ENCODE assay signal across 9 cellular contexts in genomic region chr2:35973132-35973736, GRCh38.
DNase-seq lines count a peak whose midpoint lies in the region; ATAC-seq, FAIRE-seq and TF ChIP-seq lines count a peak whose summit lies in the region.
"Had no signal": no experiment of that assay in that cellular context is flagged by ENCODE, and none has a peak within 500 bp of the region (broad histone marks: within the 10 kb centered on the region; RNA-seq: fewer than 3 reads in every experiment).

No MANE protein-coding gene starts in this region.

- H3K27ac ChIP-seq in HepG2 (ENCODE audit: extremely low read length, insufficient read depth, low read length), result no peak overlapping the region
- H3K27ac ChIP-seq: neutrophil had no signal

- H3K36me3 ChIP-seq in HepG2 (replicated peaks in 1 of 2; ENCODE audit: control insufficient read depth in 1 of 2, insufficient read depth in 2 of 2, low read length in 2 of 2), result no peaks in the 10 kb centered on the region
- H3K36me3 ChIP-seq: neutrophil had no signal

- no peaks in the 10 kb centered on the region for H3K79me2 ChIP-seq in HepG2 (ENCODE audit: insufficient read depth, low read length)

- H3K9ac ChIP-seq in HepG2 (ENCODE audit: insufficient read depth, low read depth, low read length), result no peak overlapping the region

- no peak overlapping the region for H2AFZ ChIP-seq in HepG2 (ENCODE audit: low read length)

- H3K4me2 ChIP-seq in HepG2 (ENCODE audit: low read depth, low read length), result no peak overlapping the region

- H3K4me3 ChIP-seq in HepG2 (replicated peaks in 1 of 3; ENCODE audit: insufficient read depth in 1 of 3, low read depth in 2 of 3, low read length in 3 of 3), result no peak overlapping the region

- CTCF ChIA-PET in HepG2 (lab: Yijun Ruan, JAX; ENCODE audit: low intra/inter-chr PET ratio, low total read pairs), result interaction anchor here (0.8 kb wide), 2 partner anchors 691 to 812 kb away, joined by 3 read pairs; no protein-coding TSS in a partner anchor

- peak; percentile 62 for FAIRE-seq in HepG2 (lab: Jason Lieb, UNC)

- WGBS in HepG2 (ENCODE audit: low lambda C conversion rate), result 0% methylated on average over 1 of the region's 1 CpG

- TF ChIP-seq RAD21 in HepG2 (CRISPR knock-in tag; IDR thresholded peaks at IDR 0.05), result peak; percentile 39

- H3K27me3 ChIP-seq in HepG2 (ENCODE audit: control insufficient read depth in 1 of 2, insufficient read depth in 2 of 2, low read length in 2 of 2), result no peaks in the 10 kb centered on the region
- H3K27me3 ChIP-seq: neutrophil had no signal

- H3K9me3 ChIP-seq in HepG2 (ENCODE audit: low read length), result no peaks in the 10 kb centered on the region
- H3K9me3 ChIP-seq: neutrophil had no signal

- DNase-seq in GM03348 (ENCODE audit: low spot score) (peak; percentile 13), amniotic epithelial cell (ENCODE audit: low read depth) (peak; percentile 18), HepG2 (ENCODE audit: low spot score) (peak; percentile 46)
- DNase-seq in NK-92 treated with Interleukin-12 subunit alpha and Interleukin-12 subunit beta, amount 100 ng/mL, for 24 hours (lab: John Stamatoyannopoulos, UW), result no peak
- no peak for DNase-seq in effector CD8-positive, alpha-beta T cell (lab: John Stamatoyannopoulos, UW)
- DNase-seq: activated B cell treated with CpG ODN at 0.5 μM for 24 hours had no signal

- peak; percentile 45 for ATAC-seq in GM19468 (IDR thresholded peaks at IDR 0.05; ENCODE audit: extremely low read depth, unreplicated experiment)
- peak; percentile 69 for ATAC-seq in HG03521 (IDR thresholded peaks at IDR 0.05; ENCODE audit: unreplicated experiment)
- peak; percentile 98 for ATAC-seq in HepG2

- no peak for TF ChIP-seq POLR2A in HepG2 (IDR thresholded peaks at IDR 0.05; ENCODE audit: insufficient read depth in 1 of 2, low read depth in 2 of 2, low read length in 2 of 2)

- intact Hi-C loops in HepG2 (cut with micrococcal nuclease; ENCODE audit: unreplicated experiment), result loop anchor here (1.0 to 10.0 kb wide), 5 partner anchors 349 to 700 kb away; no protein-coding TSS in a partner anchor

- peak; percentile 69 for TF ChIP-seq CTCF in HepG2 (CRISPR knock-in tag; IDR thresholded peaks at IDR 0.05)

- no peaks in the 10 kb centered on the region for H4K20me1 ChIP-seq in HepG2 (ENCODE audit: insufficient read depth, low read length)

- in situ Hi-C loops in HepG2 (cut with HindIII; ENCODE audit: extremely low pct_ligation_motif_present, low pct_unique_long_range_greater_than_20kb), result loop anchor here (10.0 kb wide), 1 partner anchor 352 kb away; no protein-coding TSS in a partner anchor

- POLR2A ChIA-PET in HepG2 (lab: Yijun Ruan, JAX), result no interaction called here

- TF ChIP-seq EP300 in HepG2 (IDR thresholded peaks at IDR 0.05; ENCODE audit: low read depth in 2 of 2, low read length in 2 of 2) (no peak), HepG2 (CRISPR knock-in tag; IDR thresholded peaks at IDR 0.05; ENCODE audit: borderline replicate concordance) (no peak)

- H3K4me1 ChIP-seq in HepG2 (ENCODE audit: insufficient read depth, low read length), result no peaks in the 10 kb centered on the region

- no TSS peak for BruUV-seq in HepG2 (replicated peaks; lab: Mats Ljungman, UMichigan)

TF ChIP-seq in HepG2, 621 proteins besides CTCF, POLR2A, EP300 and RAD21:
- TF ChIP-seq SMC3 (IDR thresholded peaks at IDR 0.05; ENCODE audit: low read length), result peak; percentile 41; the same call in 1 of the 2 replicates
- no peak for TF ChIP-seq CERS6 (CRISPR knock-in tag; IDR thresholded peaks at IDR 0.05)
- TF ChIP-seq HOXA9 (CRISPR knock-in tag; IDR thresholded peaks at IDR 0.05; ENCODE audit: borderline replicate concordance), result no peak
- peak; percentile 84 for TF ChIP-seq STAG1 (CRISPR knock-in tag; IDR thresholded peaks at IDR 0.05)

Comparison
In these comparisons a context has a peak if more than half of its experiments do, and no peak if none do; other contexts are left out.
1. DNase-seq: peak in GM03348 (single experiment), amniotic epithelial cell (single experiment) and HepG2 (single experiment); none in NK-92 treated with Interleukin-12 subunit alpha and Interleukin-12 subunit beta, amount 100 ng/mL, for 24 hours (single experiment) and effector CD8-positive, alpha-beta T cell (single experiment).
2. ATAC-seq: peak in every context shown above with its lines; median percentile 98 in HepG2; 69 in HG03521; 45 in GM19468.